In the genomic region with DNA sequence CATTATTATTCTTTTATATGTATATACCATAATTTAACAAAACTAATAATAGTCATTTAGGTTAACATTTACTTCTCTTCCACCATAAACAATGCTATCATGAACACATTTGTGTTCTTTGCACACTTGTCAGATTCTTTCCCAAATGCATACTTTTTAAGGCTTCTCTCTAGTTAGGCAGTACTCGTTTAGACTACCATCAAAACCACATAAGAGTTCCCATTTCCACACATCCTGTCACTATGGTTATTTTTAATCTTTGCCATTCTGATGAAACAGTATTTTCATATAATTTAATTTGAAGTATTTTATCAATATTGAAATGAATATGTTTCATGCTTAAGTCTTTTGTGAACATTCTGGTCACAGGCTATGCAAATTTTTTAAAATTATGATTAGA, we compare ENCODE assay signal across 18 cellular contexts. TPM values are rescaled to one million over a fixed set of nuclear protein-coding genes. Genes with fewer than 3 reads are reported as not detected.
DNase-seq lines count a peak whose midpoint lies in the region; ATAC-seq and TF ChIP-seq lines count a peak whose summit lies in the region.
"Had no signal": no experiment of that assay in that cellular context is flagged by ENCODE, and none has a peak within 500 bp of the region (broad histone marks: within the 10 kb centered on the region; RNA-seq: fewer than 3 reads in every experiment).

No MANE protein-coding gene starts in this region.

- 0 out of 2 replicates have a peak overlapping the region, but pooled peaks have one; percentile 5 for H3K27ac ChIP-seq in BLaER1
- H3K27ac ChIP-seq: PC-9, SJSA1 had no signal

- H3K4me3 ChIP-seq in BLaER1, result no peak overlapping the region
- peak overlapping the region; percentile 37 for H3K4me3 ChIP-seq in Loucy (ENCODE audit: low read length, poor library complexity, severe bottlenecking)
- H3K4me3 ChIP-seq: GM23338, PC-9, SJSA1 had no signal

- peak overlapping the region; percentile 19 for H3K4me2 ChIP-seq in BLaER1
- peak overlapping the region; percentile 74 for H3K4me2 ChIP-seq in Loucy (ENCODE audit: low read depth, low read length, poor library complexity, severe bottlenecking)
- H3K4me2 ChIP-seq: GM23338, PC-9 had no signal

- H3K36me3 ChIP-seq in BLaER1, result peaks cover 83% of the 10 kb centered on the region
- H3K36me3 ChIP-seq in Loucy (ENCODE audit: insufficient read depth, low read length), result peaks cover 63% of the 10 kb centered on the region; the same call in 1 of the 2 replicates

- TF ChIP-seq CTCF in Loucy (conservative IDR thresholded peaks at IDR 0.05; ENCODE audit: low read length), result no peak

- no peak overlapping the region; the same call in 1 of the 2 replicates for H2AFZ ChIP-seq in Loucy (ENCODE audit: low read length)
- H2AFZ ChIP-seq: GM23338, PC-9 had no signal

- H3K9me3 ChIP-seq in BLaER1, result no peaks in the 10 kb centered on the region
- H3K9me3 ChIP-seq in Loucy (ENCODE audit: insufficient read depth, low read depth, low read length), result no peaks in the 10 kb centered on the region
- H3K9me3 ChIP-seq: SJSA1 had no signal

- peaks cover 8% of the 10 kb centered on the region; the same call in 1 of the 2 replicates for H3K79me2 ChIP-seq in Loucy (ENCODE audit: insufficient read depth, low read length)

- DNase-seq in AML-193 (lab: John Stamatoyannopoulos, UW) (peak; percentile 10 to 17), NOMO-1 treated with dmso at 0.1 percent for 144 hours (lab: John Stamatoyannopoulos, UW; ENCODE audit: unreplicated experiment) (peak; percentile 30), D341Med (ENCODE audit: low spot score) (no peak), pons (ENCODE audit: low spot score) (no peak), left cardiac atrium (no peak)
- DNase-seq: ACHN; DMS 273 treated with DMSO at 0.1 percent for 48 hours; HCEC 1CT; KBM-7; NCI-H1105; NCI-H2081 treated with DMSO at 0.1 percent for 48 hours; NK-92 treated with Interleukin-12 subunit alpha and Interleukin-12 subunit beta, amount 100 ng/mL, for 24 hours; PC-9; T-helper 17 cell had no signal

- no peaks in the 10 kb centered on the region for H4K20me1 ChIP-seq in BLaER1
- H4K20me1 ChIP-seq in Loucy (ENCODE audit: insufficient read depth, low read length, poor library complexity, severe bottlenecking), result no peaks in the 10 kb centered on the region

- H3K4me1 ChIP-seq in BLaER1 (peaks cover 13% of the 10 kb centered on the region), Loucy (ENCODE audit: insufficient read depth, low read length, poor library complexity, severe bottlenecking) (peaks cover 28% of the 10 kb centered on the region)
- H3K4me1 ChIP-seq: SJSA1 had no signal

- intact Hi-C loops in left cardiac atrium (cut with DNase I), result no loop called here

- peaks cover 7% of the 10 kb centered on the region for H3F3A ChIP-seq in Loucy (ENCODE audit: low read depth)

- H3K9me2 ChIP-seq in Loucy (replicated peaks; ENCODE audit: low read depth, low read length), result no peaks in the 10 kb centered on the region

- no peak for ATAC-seq in left cardiac atrium
- ATAC-seq: GM23338, T-helper 17 cell had no signal

- H3K27me3 ChIP-seq in BLaER1, result no peaks in the 10 kb centered on the region
- no peaks in the 10 kb centered on the region for H3K27me3 ChIP-seq in Loucy (ENCODE audit: insufficient read depth, low read length, poor library complexity, severe bottlenecking)
- H3K27me3 ChIP-seq: SJSA1 had no signal

- no peak overlapping the region for H3K9ac ChIP-seq in BLaER1
- peak overlapping the region; percentile 46 for H3K9ac ChIP-seq in Loucy (ENCODE audit: low read depth, low read length, poor library complexity, severe bottlenecking)

RNA-seq across cellular contexts. Expression of gene DROSHA, which starts 15.1 kb away (rescaled TPM):
- total RNA-seq in left cardiac atrium, result 10 to 100 TPM; 31.5 to 33.9 TPM

RNA-seq across cellular contexts. Expression of gene C5orf22, which starts 15.3 kb away (rescaled TPM):
- total RNA-seq in left cardiac atrium, result 10 to 100 TPM; 17.0 to 22.5 TPM

Comparison
In these comparisons a context has a peak if more than half of its experiments do, and no peak if none do; other contexts are left out.
1. DNase-seq: peak in AML-193 (2 of 2) and NOMO-1 treated with dmso at 0.1 percent for 144 hours (single experiment); none in D341Med (single experiment), pons (single experiment) and left cardiac atrium (single experiment).